In genomic region chr17:41518789-41519449, GRCh38 we compare ENCODE assay signal across 1 cellular context.
TF ChIP-seq lines count a peak whose summit lies in the region.

Gene KRT15, minus strand, starts transcription at chr17:41518890. Its CDS starts 63 bp downstream, at chr17:41518827.

TF ChIP-seq in A549, 52 proteins besides CTCF, POLR2A, EP300 and RAD21 (continued from another document):
- TF ChIP-seq REST (IDR thresholded peaks at IDR 0.05) (no peak), ELK1 (IDR thresholded peaks at IDR 0.05; ENCODE audit: low read depth, low read length) (no peak)
